In the genomic region with DNA sequence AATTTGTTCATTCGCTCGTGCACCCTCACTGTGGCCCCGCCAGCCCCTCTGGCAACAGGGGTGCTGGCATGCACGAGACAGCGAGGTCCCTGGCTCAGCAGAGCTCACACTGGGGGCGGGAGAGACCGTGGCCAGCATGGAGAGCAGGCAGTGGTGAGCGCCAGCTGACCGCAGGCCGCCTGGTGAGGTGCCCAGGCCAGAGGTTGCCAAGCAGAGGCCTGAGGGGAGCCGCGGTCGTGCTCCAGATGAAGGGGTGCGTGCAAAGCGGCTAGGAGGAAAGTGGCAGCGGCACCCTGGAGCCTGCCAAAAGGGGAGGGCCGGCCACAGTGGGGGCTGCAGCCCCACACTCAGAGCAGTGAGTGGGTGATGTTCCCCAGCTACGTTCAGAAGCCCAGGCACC, we compare ENCODE assay signal across 16 cellular contexts. TPM values are rescaled to one million over a fixed set of nuclear protein-coding genes. Genes with fewer than 3 reads are reported as not detected.
A peak's percentile ranks its signal among the peaks of the same experiment; 100 is the strongest.
DNase-seq lines count a peak whose midpoint lies in the region; ATAC-seq and TF ChIP-seq lines count a peak whose summit lies in the region.
"Had no signal": no experiment of that assay in that cellular context is flagged by ENCODE, and none has a peak within 500 bp of the region (broad histone marks: within the 10 kb centered on the region; RNA-seq: fewer than 3 reads in every experiment).

No MANE protein-coding gene starts in this region.

- peaks cover 26% of the 10 kb centered on the region for H3K36me3 Mint-ChIP-seq in neural progenitor cell

- 91% methylated on average over 18 of the region's 18 CpGs for WGBS in right cardiac atrium

- H3K27me3 Mint-ChIP-seq in neural progenitor cell (ENCODE audit: insufficient read depth, low read depth): peaks cover 6% of the 10 kb centered on the region

- H3K4me2 ChIP-seq in neural progenitor cell: no peak overlapping the region
- H3K4me2 ChIP-seq: PC-9 had no signal

- H3K4me3 ChIP-seq in right cardiac atrium (ENCODE audit: low read length) (no peak overlapping the region), dorsolateral prefrontal cortex (peak overlapping the region in 12 of 59 donors; percentile 3 to 20 (median 12)), neural progenitor cell (no peak overlapping the region), coronary artery (no peak overlapping the region)
- H3K4me3 ChIP-seq: PC-9 had no signal

- H2AFZ ChIP-seq in neural progenitor cell (replicated peaks): no peak overlapping the region
- H2AFZ ChIP-seq: PC-9 had no signal

- H3K4me1 Mint-ChIP-seq in neural progenitor cell: peaks cover 3% of the 10 kb centered on the region

- DNase-seq in right cardiac atrium (peak in 1 of 3 donors; percentile 56), left ventricle myocardium superior (no peak), dorsolateral prefrontal cortex (peak in 2 of 10 donors; percentile 42 to 59), neural progenitor cell (ENCODE audit: low spot score) (no peak), coronary artery (ENCODE audit: low spot score) (no peak), DMS79 (lab: John Stamatoyannopoulos, UW) (no peak)
- DNase-seq: EL, NCI-H1105, NCI-H1694 treated with DMSO at 0.1 percent for 48 hours, NCI-H446, PC-9 had no signal

- no peaks in the 10 kb centered on the region for H3K9me3 Mint-ChIP-seq in neural progenitor cell

- H3K9ac ChIP-seq in neural progenitor cell: no peak overlapping the region

- H3K9me3 ChIP-seq in right cardiac atrium (ENCODE audit: control insufficient read depth, low read length) (no peaks in the 10 kb centered on the region), neural progenitor cell (ENCODE audit: low read depth) (no peaks in the 10 kb centered on the region)

- intact Hi-C loops in right cardiac atrium (cut with DNase I): no loop called here
- intact Hi-C loops in left ventricle myocardium superior (cut with micrococcal nuclease): no loop called here
- intact Hi-C loops in dorsolateral prefrontal cortex (cut with DNase I): no loop called here

- TF ChIP-seq CTCF in dorsolateral prefrontal cortex (IDR thresholded peaks at IDR 0.05 in 54 of 56, conservative IDR thresholded peaks at IDR 0.05 in 2 of 56; ENCODE audit: low read depth in 1 of 56, partially characterized antibody in 56 of 56) (no peak), neural progenitor cell (IDR thresholded peaks at IDR 0.05) (no peak), coronary artery (IDR thresholded peaks at IDR 0.05) (no peak)

- no peaks in the 10 kb centered on the region for H3K79me2 ChIP-seq in neural progenitor cell (ENCODE audit: low read depth)

- H3K4me3 Mint-ChIP-seq in neural progenitor cell: no peak overlapping the region

- no peaks in the 10 kb centered on the region for H3F3A ChIP-seq in neural progenitor cell (ENCODE audit: low read depth)

- H3K27ac Mint-ChIP-seq in neural progenitor cell: peak overlapping the region; percentile 81

- H4K20me1 ChIP-seq in neural progenitor cell (ENCODE audit: low read depth): peaks cover 3% of the 10 kb centered on the region

- H3K4me1 ChIP-seq in right cardiac atrium (ENCODE audit: control insufficient read depth, insufficient read depth, low read length) (peaks cover 5% of the 10 kb centered on the region), neural progenitor cell (no peaks in the 10 kb centered on the region)

- H3K36me3 ChIP-seq in neural progenitor cell: no peaks in the 10 kb centered on the region

- ATAC-seq in right cardiac atrium (peak; percentile 17 to 24), left ventricle myocardium superior (no peak), HG03045 (IDR thresholded peaks at IDR 0.05; ENCODE audit: unreplicated experiment) (no peak), GM18861 (IDR thresholded peaks at IDR 0.05; ENCODE audit: unreplicated experiment) (no peak)
- ATAC-seq: HCT116, SK-N-SH treated with all-trans-retinoic acid at 6 μM for 48 hours had no signal

- H3K27me3 ChIP-seq in right cardiac atrium (ENCODE audit: control insufficient read depth, insufficient read depth): no peaks in the 10 kb centered on the region
- H3K27me3 ChIP-seq in dorsolateral prefrontal cortex: no peaks in the 10 kb centered on the region
- no peaks in the 10 kb centered on the region for H3K27me3 ChIP-seq in neural progenitor cell

- H3K27ac ChIP-seq in right cardiac atrium (ENCODE audit: low read length): no peak overlapping the region
- peak overlapping the region in 41 of 59 donors; percentile 2 to 78 (median 40) for H3K27ac ChIP-seq in dorsolateral prefrontal cortex
- H3K27ac ChIP-seq in neural progenitor cell: no peak overlapping the region
- H3K27ac ChIP-seq in coronary artery: no peak overlapping the region
- H3K27ac ChIP-seq: C4-2B, PC-9 had no signal

RNA-seq across cellular contexts. Expression of gene CDC42BPB, which starts 56.1 kb away (rescaled TPM):
- 10 to 100 TPM; 67.0 to 82.5 (median 69.8) TPM for total RNA-seq in right cardiac atrium
- 42.5 TPM for polyA plus RNA-seq in right cardiac atrium
- total RNA-seq in left ventricle myocardium superior: 75.1 TPM
- total RNA-seq in dorsolateral prefrontal cortex: 100 to 1,000 TPM; 112 to 178 (median 140) TPM
- total RNA-seq in neural progenitor cell (ENCODE audit: low replicate concordance): 48.2 and 78.7 TPM in 2 replicates

Comparison
In these comparisons a context has a peak if more than half of its experiments do, and no peak if none do; other contexts are left out.
1. ATAC-seq: peak in right cardiac atrium (2 of 2); none in left ventricle myocardium superior (single experiment), HG03045 (single experiment) and GM18861 (single experiment).
2. H3K27ac ChIP-seq: peak in dorsolateral prefrontal cortex (41 of 59); none in right cardiac atrium (single experiment), neural progenitor cell (single experiment) and coronary artery (0 of 2).